In the genomic region with DNA sequence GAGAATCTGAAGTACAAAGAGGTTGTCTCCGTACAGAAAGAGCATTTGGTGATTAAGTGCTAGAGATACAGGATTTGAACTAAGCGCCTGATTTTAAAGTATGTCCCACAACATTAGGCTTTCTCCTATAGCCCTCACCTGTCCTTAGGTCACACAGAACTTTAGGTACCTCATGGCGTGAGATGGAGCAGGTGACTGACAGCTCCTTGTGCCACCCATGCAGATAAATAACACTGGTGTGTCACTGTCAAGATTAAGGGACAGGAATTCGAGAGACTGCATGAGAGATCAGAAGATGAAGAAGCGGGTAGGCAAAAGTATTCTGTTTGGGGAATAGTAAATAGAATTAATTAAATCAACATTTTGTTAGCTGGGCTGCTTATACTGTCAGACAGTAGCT, we compare ENCODE assay signal across 9 cellular contexts. TPM values are rescaled to one million over a fixed set of nuclear protein-coding genes. Genes with fewer than 3 reads are reported as not detected.
DNase-seq lines count a peak whose midpoint lies in the region; ATAC-seq and TF ChIP-seq lines count a peak whose summit lies in the region.
"Had no signal": no experiment of that assay in that cellular context is flagged by ENCODE, and none has a peak within 500 bp of the region (broad histone marks: within the 10 kb centered on the region; RNA-seq: fewer than 3 reads in every experiment).

No MANE protein-coding gene starts in this region.

- POLR2A ChIA-PET in MCF 10A (lab: Yijun Ruan, JAX): interaction anchor here (0.7 to 2.5 kb wide), 5 partner anchors 44 to 156 kb away, joined by 3 to 21 read pairs (median 5); no protein-coding TSS in a partner anchor

- no peak for TF ChIP-seq CTCF in MCF 10A (IDR thresholded peaks at IDR 0.05; ENCODE audit: unreplicated experiment)
- no peak for TF ChIP-seq CTCF in breast epithelium (IDR thresholded peaks at IDR 0.05)
- TF ChIP-seq CTCF in SU-DHL-6 (IDR thresholded peaks at IDR 0.05; ENCODE audit: insufficient read depth, low read length, poor library complexity, severe bottlenecking): no peak
- TF ChIP-seq CTCF in foreskin fibroblast (IDR thresholded peaks at IDR 0.05; ENCODE audit: low read depth, low read length): no peak

- H3K4me1 ChIP-seq in breast epithelium (peaks cover 0 to 9% of the 10 kb centered on the region in 2 donors), thymus (ENCODE audit: control insufficient read depth, insufficient read depth, low read length) (peaks cover 12% of the 10 kb centered on the region)

- DNase-seq in MCF 10A (ENCODE audit: unreplicated experiment): no peak
- no peak for DNase-seq in breast epithelium (ENCODE audit: low spot score in 2 of 2)
- no peak for DNase-seq in foreskin fibroblast
- DNase-seq in NCI-H2227 treated with DMSO at 0.1 percent for 48 hours (lab: John Stamatoyannopoulos, UW): no peak
- DNase-seq in effector CD4-positive, alpha-beta T cell: no peak
- DNase-seq: NCI-H510A had no signal

- H3K27ac Mint-ChIP-seq in MCF 10A (ENCODE audit: low read depth, unreplicated experiment): no peak overlapping the region

- H3K4me1 Mint-ChIP-seq in MCF 10A (ENCODE audit: insufficient read depth, unreplicated experiment): peaks cover 13% of the 10 kb centered on the region

- H3K9me3 ChIP-seq in breast epithelium (no peaks in the 10 kb centered on the region), SU-DHL-6 (ENCODE audit: insufficient read depth, low read length) (no peaks in the 10 kb centered on the region), thymus (ENCODE audit: control insufficient read depth) (no peaks in the 10 kb centered on the region)

- TF ChIP-seq POLR2A in breast epithelium (IDR thresholded peaks at IDR 0.05): no peak

- TSS peak; percentile 59 for BruUV-seq in MCF 10A (replicated peaks; lab: Mats Ljungman, UMichigan)

- CTCF ChIA-PET in MCF 10A (lab: Yijun Ruan, JAX): interaction anchor here (0.6 to 1.7 kb wide), 6 partner anchors 141 to 1361 kb away, joined by 3 to 7 read pairs (median 3); no protein-coding TSS in a partner anchor

- H3K9me3 Mint-ChIP-seq in MCF 10A (ENCODE audit: unreplicated experiment): no peaks in the 10 kb centered on the region

- H3K4me2 ChIP-seq in SU-DHL-6 (ENCODE audit: low read depth, low read length, poor library complexity, severe bottlenecking): peak overlapping the region; percentile 74

- H3K27me3 Mint-ChIP-seq in MCF 10A (ENCODE audit: insufficient read depth, unreplicated experiment): no peaks in the 10 kb centered on the region

- H3K27ac ChIP-seq in breast epithelium: no peak overlapping the region
- H3K27ac ChIP-seq in SU-DHL-6 (ENCODE audit: low read depth, low read length): no peak overlapping the region
- no peak overlapping the region for H3K27ac ChIP-seq in thymus (ENCODE audit: low read depth)

- no peak overlapping the region for H3K4me3 ChIP-seq in breast epithelium
- peak overlapping the region; percentile 97 for H3K4me3 ChIP-seq in SU-DHL-6 (ENCODE audit: insufficient read depth, low read length, poor library complexity, severe bottlenecking)
- H3K4me3 ChIP-seq in foreskin fibroblast (ENCODE audit: low read depth in 1 of 2, low read length in 2 of 2): peak overlapping the region; percentile 78 to 94
- H3K4me3 ChIP-seq in thymus (ENCODE audit: low read length): peak overlapping the region; percentile 91

- H3F3A ChIP-seq in SU-DHL-6 (ENCODE audit: insufficient read depth): no peaks in the 10 kb centered on the region

- H2AFZ ChIP-seq in SU-DHL-6 (ENCODE audit: low read depth, low read length, severe bottlenecking): peak overlapping the region; percentile 87

- no peaks in the 10 kb centered on the region for H3K9me2 ChIP-seq in SU-DHL-6 (replicated peaks; ENCODE audit: insufficient read depth, low read length)

- H4K20me1 ChIP-seq in SU-DHL-6 (ENCODE audit: low read depth, low read length): no peaks in the 10 kb centered on the region

- peaks cover 51% of the 10 kb centered on the region for H3K79me2 ChIP-seq in SU-DHL-6 (ENCODE audit: insufficient read depth, low read length)

- H3K27me3 ChIP-seq in breast epithelium (no peaks in the 10 kb centered on the region), SU-DHL-6 (ENCODE audit: low read length) (no peaks in the 10 kb centered on the region), thymus (ENCODE audit: control insufficient read depth, insufficient read depth) (no peaks in the 10 kb centered on the region)

- H3K36me3 ChIP-seq in breast epithelium (no peaks in the 10 kb centered on the region), SU-DHL-6 (ENCODE audit: low read length) (no peaks in the 10 kb centered on the region), thymus (ENCODE audit: control insufficient read depth, insufficient read depth) (no peaks in the 10 kb centered on the region)

- WGBS in thymus: 55% methylated on average over 5 of the region's 5 CpGs

- peak overlapping the region; percentile 95 for H3K9ac ChIP-seq in SU-DHL-6 (ENCODE audit: low read length)

- peaks cover 3% of the 10 kb centered on the region for H3K36me3 Mint-ChIP-seq in MCF 10A (ENCODE audit: insufficient read depth, unreplicated experiment)

- ATAC-seq in GM21825 (IDR thresholded peaks at IDR 0.05; ENCODE audit: unreplicated experiment): no peak

- intact Hi-C loops in MCF 10A (cut with micrococcal nuclease) (no loop called here), breast epithelium (cut with DNase I; ENCODE audit: low total_unique reads) (no loop called here)

- H3K4me3 Mint-ChIP-seq in MCF 10A (ENCODE audit: unreplicated experiment): peak overlapping the region; percentile 95

RNA-seq across cellular contexts. Expression of gene BLM, which starts 1.1 kb away (rescaled TPM):
- total RNA-seq in MCF 10A (2022) (2.8 and 5.2 TPM in 2 replicates), breast epithelium (1 to 10 TPM in 2 of 3 donors, under 1 TPM in 1; 0.33 to 7.4 (median 2.2) TPM)
- polyA plus RNA-seq in thymus: 13.2 TPM

Comparison
In these comparisons a context has a peak if more than half of its experiments do, and no peak if none do; other contexts are left out.
1. H3K4me3 ChIP-seq: peak in SU-DHL-6 (single experiment), foreskin fibroblast (2 of 2) and thymus (single experiment); none in breast epithelium (0 of 3).